ENCODE assay signal across 8 cellular contexts in the genomic region with DNA sequence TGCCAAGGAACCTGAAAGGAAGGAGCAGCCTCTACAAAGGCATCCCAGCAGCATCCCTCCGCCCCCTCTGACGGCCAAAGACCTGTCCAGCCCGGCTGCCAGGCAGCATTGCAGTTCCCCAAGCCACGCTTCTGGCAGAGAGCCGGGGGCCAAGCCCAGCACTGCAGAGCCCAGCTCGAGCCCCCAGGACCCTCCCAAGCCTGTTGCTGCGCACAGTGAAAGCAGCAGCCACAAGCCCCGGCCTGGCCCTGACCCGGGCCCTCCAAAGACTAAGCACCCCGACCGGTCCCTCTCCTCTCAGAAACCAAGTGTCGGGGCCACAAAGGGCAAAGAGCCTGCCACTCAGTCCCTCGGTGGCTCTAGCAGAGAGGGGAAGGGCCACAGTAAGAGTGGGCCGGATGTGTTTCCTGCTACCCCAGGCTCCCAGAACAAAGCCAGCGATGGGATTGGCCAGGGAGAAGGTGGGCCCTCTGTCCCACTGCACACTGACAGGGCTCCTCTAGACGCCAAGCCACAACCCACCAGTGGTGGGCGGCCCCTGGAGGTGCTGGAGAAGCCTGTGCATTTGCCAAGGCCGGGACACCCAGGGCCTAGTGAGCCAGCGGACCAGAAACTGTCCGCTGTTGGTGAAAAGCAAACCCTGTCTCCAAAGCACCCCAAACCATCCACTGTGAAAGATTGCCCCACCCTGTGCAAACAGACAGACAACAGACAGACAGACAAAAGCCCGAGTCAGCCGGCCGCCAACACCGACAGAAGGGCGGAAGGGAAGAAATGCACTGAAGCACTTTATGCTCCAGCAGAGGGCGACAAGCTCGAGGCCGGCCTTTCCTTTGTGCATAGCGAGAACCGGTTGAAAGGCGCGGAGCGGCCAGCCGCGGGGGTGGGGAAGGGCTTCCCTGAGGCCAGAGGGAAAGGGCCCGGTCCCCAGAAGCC.
A peak's percentile ranks its signal among the peaks of the same experiment; 100 is the strongest.
DNase-seq lines count a peak whose midpoint lies in the region; ATAC-seq and TF ChIP-seq lines count a peak whose summit lies in the region.

No MANE protein-coding gene starts in this region.

- no peak overlapping the region for H3K4me3 ChIP-seq in AG04449 (ENCODE audit: low read depth, low read length)

- peak overlapping the region; percentile 77 for H3K4me3 Mint-ChIP-seq in central memory CD8-positive, alpha-beta T cell

- peak overlapping the region; percentile 87 for H3K27ac ChIP-seq in layer of hippocampus (ENCODE audit: low read depth, low read length)

- CTCF ChIA-PET in AG04449 (lab: Yijun Ruan, JAX) = interaction anchor here (0.7 to 15.0 kb wide), 12 partner anchors 8 to 1106 kb away, joined by 3 to 183 read pairs (median 4); no protein-coding TSS in a partner anchor

- no peaks in the 10 kb centered on the region for H3K27me3 ChIP-seq in layer of hippocampus (ENCODE audit: control insufficient read depth, insufficient read depth, low read length)

- peaks cover 8% of the 10 kb centered on the region for H3K36me3 Mint-ChIP-seq in central memory CD8-positive, alpha-beta T cell (ENCODE audit: insufficient read depth)

- H3K4me1 Mint-ChIP-seq in central memory CD8-positive, alpha-beta T cell = peaks cover 31% of the 10 kb centered on the region

- POLR2A ChIA-PET in AG04449 (lab: Yijun Ruan, JAX) = no interaction called here

- peak overlapping the region; percentile 92 for H3K27ac Mint-ChIP-seq in central memory CD8-positive, alpha-beta T cell (ENCODE audit: low read depth)

- H3K9me3 Mint-ChIP-seq in central memory CD8-positive, alpha-beta T cell = no peaks in the 10 kb centered on the region

- ATAC-seq in GM19372 (IDR thresholded peaks at IDR 0.05; ENCODE audit: low read depth, unreplicated experiment) (peak; percentile 94), HG03565 (IDR thresholded peaks at IDR 0.05; ENCODE audit: unreplicated experiment) (peak; percentile 87)
- peak; percentile 82 for ATAC-seq in central memory CD8-positive, alpha-beta T cell (replicated peaks; ENCODE audit: extremely low read depth, poor library complexity, severe bottlenecking)

- no peak for DNase-seq in AG04449 (ENCODE audit: low read depth, low spot score)
- DNase-seq in activated CD4-positive, alpha-beta T cell treated with anti-CD3 and anti-CD28 coated beads for 1 hour = peak; percentile 65
- DNase-seq in central memory CD8-positive, alpha-beta T cell (ENCODE audit: low spot score in 2 of 2) = peak; percentile 64 to 72
- peak; percentile 59 to 63 for DNase-seq in stimulated activated CD4-positive, alpha-beta T cell treated with anti-CD3 and anti-CD28 coated beads, Interleukin-1b, Interleukin-23, amount 100 ng/mL, for 1 hour (ENCODE audit: low read depth in 2 of 2)
- DNase-seq in NCI-H774 (lab: John Stamatoyannopoulos, UW) = no peak

- peak; percentile 68 for TF ChIP-seq CTCF in AG04449 (IDR thresholded peaks at IDR 0.05; ENCODE audit: insufficient read depth, low read length, missing control alignments)

- H3K27me3 Mint-ChIP-seq in central memory CD8-positive, alpha-beta T cell = no peaks in the 10 kb centered on the region

Comparison
In these comparisons a context has a peak if more than half of its experiments do, and no peak if none do; other contexts are left out.
1. DNase-seq: peak in activated CD4-positive, alpha-beta T cell treated with anti-CD3 and anti-CD28 coated beads for 1 hour (single experiment), central memory CD8-positive, alpha-beta T cell (2 of 2) and stimulated activated CD4-positive, alpha-beta T cell treated with anti-CD3 and anti-CD28 coated beads, Interleukin-1b, Interleukin-23, amount 100 ng/mL, for 1 hour (2 of 2); none in AG04449 (single experiment) and NCI-H774 (single experiment).
2. Peak in every context shown above with its lines, with median percentiles within 50 percentile points of each other: ATAC-seq.